In genomic region chr9:110256392-110257096, GRCh38 we compare ENCODE assay signal across 8 cellular contexts. TPM values are rescaled to one million over a fixed set of nuclear protein-coding genes. Genes with fewer than 3 reads are reported as not detected.
A peak's percentile ranks its signal among the peaks of the same experiment; 100 is the strongest.
DNase-seq lines count a peak whose midpoint lies in the region; ATAC-seq, FAIRE-seq and TF ChIP-seq lines count a peak whose summit lies in the region.

Gene TXN (minus strand): TSS chr9:110256507. CDS start chr9:110256435, 72 bp downstream.

- CTCF ChIA-PET in BJ (lab: Yijun Ruan, JAX), result interaction anchor here (0.8 kb wide), 1 partner anchor 95 kb away, joined by 3 read pairs; no protein-coding TSS in a partner anchor

- H3K36me3 Mint-ChIP-seq in activated CD4-positive, alpha-beta T cell treated with anti-CD3 and anti-CD28 coated beads, Interleukin-2, amount 10 ng/mL, durations not matched to agents 24 days and 14 days (ENCODE audit: low read depth), result peaks cover 33% of the 10 kb centered on the region

- no peaks in the 10 kb centered on the region for H3K9me3 Mint-ChIP-seq in activated CD4-positive, alpha-beta T cell treated with anti-CD3 and anti-CD28 coated beads, Interleukin-2, amount 10 ng/mL, durations not matched to agents 24 days and 14 days

- peak; percentile 66 for ATAC-seq in HG03442 (IDR thresholded peaks at IDR 0.05; ENCODE audit: unreplicated experiment)
- ATAC-seq in left lobe of liver, result peak; percentile 90

- H3K36me3 ChIP-seq in BJ (ENCODE audit: control insufficient read depth, insufficient read depth, low read length), result no peaks in the 10 kb centered on the region

- DNase-seq in BJ (ENCODE audit: low read depth) (peak; percentile 60), GM19239 (ENCODE audit: insufficient read length, low spot score) (peak; percentile 67), NCI-H524 treated with DMSO at 0.1 percent for 48 hours (lab: John Stamatoyannopoulos, UW) (peak; percentile 48), coronary artery (ENCODE audit: low spot score) (peak; percentile 95), left lobe of liver (ENCODE audit: low spot score) (peak; percentile 91)
- DNase-seq in activated CD4-positive, alpha-beta T cell treated with anti-CD3 and anti-CD28 coated beads, Interleukin-2, amount 10 ng/mL, durations not matched to agents 24 days and 14 days, result peak; percentile 96
- DNase-seq in stimulated activated CD4-positive, alpha-beta T cell treated with anti-CD3 and anti-CD28 coated beads, Interleukin-2, amount 100 ng/mL, for 24 hours, result peak; percentile 91 to 94

- no peaks in the 10 kb centered on the region for H3K27me3 ChIP-seq in BJ (ENCODE audit: control insufficient read depth, insufficient read depth, low read length)

- FAIRE-seq in GM19239 (lab: Jason Lieb, UNC), result peak; percentile 4

- peaks cover 4% of the 10 kb centered on the region for H3K27me3 Mint-ChIP-seq in activated CD4-positive, alpha-beta T cell treated with anti-CD3 and anti-CD28 coated beads, Interleukin-2, amount 10 ng/mL, durations not matched to agents 24 days and 14 days

- H3K4me3 Mint-ChIP-seq in activated CD4-positive, alpha-beta T cell treated with anti-CD3 and anti-CD28 coated beads, Interleukin-2, amount 10 ng/mL, durations not matched to agents 24 days and 14 days, result peak within 1 kb of the TSS; percentile 96

- peak within 1 kb of the TSS; percentile 99 for H3K27ac Mint-ChIP-seq in activated CD4-positive, alpha-beta T cell treated with anti-CD3 and anti-CD28 coated beads, Interleukin-2, amount 10 ng/mL, durations not matched to agents 24 days and 14 days

- no peak for TF ChIP-seq CTCF in BJ (IDR thresholded peaks at IDR 0.05; ENCODE audit: insufficient read depth, low read depth, low read length)
- no peak for TF ChIP-seq CTCF in coronary artery (IDR thresholded peaks at IDR 0.05)

- POLR2A ChIA-PET in BJ (lab: Charles Lee), result interaction anchor here (0.5 to 1.0 kb wide), 11 partner anchors 9 to 1636 kb away, joined by 3 to 17 read pairs (median 4); no protein-coding TSS in a partner anchor

- peak within 1 kb of the TSS; percentile 86 to 97 for H3K27ac ChIP-seq in coronary artery

- H3K4me1 Mint-ChIP-seq in activated CD4-positive, alpha-beta T cell treated with anti-CD3 and anti-CD28 coated beads, Interleukin-2, amount 10 ng/mL, durations not matched to agents 24 days and 14 days, result peaks cover 43% of the 10 kb centered on the region

- H3K4me3 ChIP-seq in BJ (ENCODE audit: low read depth, low read length), result peak within 1 kb of the TSS; percentile 90
- H3K4me3 ChIP-seq in coronary artery, result peak within 1 kb of the TSS; percentile 94

- intact Hi-C loops in activated CD4-positive, alpha-beta T cell treated with anti-CD3 and anti-CD28 coated beads, Interleukin-2, amount 10 ng/mL, durations not matched to agents 24 days and 14 days (cut with micrococcal nuclease), result loop anchor here (1.0 to 10.0 kb wide), 7 partner anchors 109 to 1322 kb away; partner anchors contain the start of genes ABITRAM, CTNNAL1, ELP1 and TMEM245

RNA-seq across cellular contexts. Expression of gene TXN, which starts in this region (rescaled TPM):
- 290 and 475 TPM in 2 replicates for polyA plus RNA-seq in BJ (2011; rRNA removed)
- 41.1 and 59.6 TPM in 2 replicates for polyA minus RNA-seq in BJ (2011; rRNA and poly(A)+ RNA removed)
- total RNA-seq in activated CD4-positive, alpha-beta T cell treated with anti-CD3 and anti-CD28 coated beads, Interleukin-2, amount 10 ng/mL, durations not matched to agents 24 days and 14 days, result 463 TPM in 2 replicates
- 111 TPM for total RNA-seq in left lobe of liver

Comparison
In these comparisons a context has a peak if more than half of its experiments do, and no peak if none do; other contexts are left out.
1. Peak in every context shown above with its lines: DNase-seq, ATAC-seq, H3K4me3 ChIP-seq and H3K27ac ChIP-seq.